In the genomic region with DNA sequence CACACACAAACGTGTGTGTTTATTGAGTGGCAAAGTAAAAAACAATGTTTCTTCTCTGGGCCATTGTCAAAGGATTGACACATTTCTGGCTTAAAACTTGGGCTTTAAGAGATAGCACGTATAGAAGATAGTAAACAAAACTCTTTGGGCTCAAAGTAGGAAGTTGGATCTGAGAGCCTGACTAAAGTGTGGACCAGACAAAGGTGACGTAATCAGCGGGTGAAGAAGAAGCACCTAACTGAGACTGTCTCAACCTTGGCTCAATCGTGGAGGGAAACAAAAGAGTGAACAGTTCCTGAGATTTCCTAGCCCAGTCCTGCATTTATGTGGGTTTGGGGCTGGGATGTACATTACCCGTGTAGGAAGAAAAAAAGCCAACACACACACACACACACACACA, we compare ENCODE assay signal across 19 cellular contexts. TPM values are rescaled to one million over a fixed set of nuclear protein-coding genes. Genes with fewer than 3 reads are reported as not detected.
A peak's percentile ranks its signal among the peaks of the same experiment; 100 is the strongest.
DNase-seq lines count a peak whose midpoint lies in the region; ATAC-seq, FAIRE-seq and TF ChIP-seq lines count a peak whose summit lies in the region.
"Had no signal": no experiment of that assay in that cellular context is flagged by ENCODE, and none has a peak within 500 bp of the region (broad histone marks: within the 10 kb centered on the region; RNA-seq: fewer than 3 reads in every experiment).

No MANE protein-coding gene starts in this region.

- H2BK5ac ChIP-seq in IMR-90 (ENCODE audit: low read depth, low read length, poor library complexity, severe bottlenecking): no peak overlapping the region

- H2AFZ ChIP-seq in IMR-90 (replicated peaks; ENCODE audit: low read length, poor library complexity) (no peak overlapping the region), OCI-LY3 (ENCODE audit: low read depth, low read length) (peak overlapping the region; percentile 78)
- H2AFZ ChIP-seq: GM23248 had no signal

- H3K9ac ChIP-seq in IMR-90 (ENCODE audit: low read depth, low read length) (no peak overlapping the region), OCI-LY3 (ENCODE audit: low read length) (peak overlapping the region; percentile 24; the same call in 1 of the 2 replicates)
- H3K9ac ChIP-seq: GM23248 had no signal

- H3K4me2 ChIP-seq in A549 (no peak overlapping the region), IMR-90 (ENCODE audit: low read depth, low read length) (no peak overlapping the region), OCI-LY3 (ENCODE audit: low read length) (peak overlapping the region; percentile 65)

- BruUV-seq in IMR-90 (replicated peaks; lab: Mats Ljungman, UMichigan): no TSS peak

- no peak overlapping the region for H3K14ac ChIP-seq in IMR-90 (replicated peaks; ENCODE audit: low read depth, low read length)

- TF ChIP-seq RAD21 in A549 (conservative IDR thresholded peaks at IDR 0.05 in 1 of 2, IDR thresholded peaks at IDR 0.05 in 1 of 2) (no peak), IMR-90 (IDR thresholded peaks at IDR 0.05; ENCODE audit: low read length) (no peak)

- no peaks in the 10 kb centered on the region for H3K79me2 ChIP-seq in OCI-LY3 (ENCODE audit: low read length)

- dilution Hi-C loops in IMR-90 (cut with HindIII; ENCODE audit: low sequenced_read_pairs, unreplicated experiment): no loop called here

- no peak overlapping the region for H2BK20ac ChIP-seq in IMR-90 (ENCODE audit: low read depth, low read length)

- intact Hi-C loops in IMR-90 (cut with micrococcal nuclease): loop anchor here (10.0 kb wide), 1 partner anchor 86 kb away; no protein-coding TSS in a partner anchor

- CTCF ChIA-PET in A549 (lab: Yijun Ruan, JAX) (no interaction called here), IMR-90 (lab: Yijun Ruan, JAX) (no interaction called here)

- H3K56ac ChIP-seq in IMR-90 (ENCODE audit: extremely low read depth, insufficient read depth, low read length): no peak overlapping the region

- no peaks in the 10 kb centered on the region for H4K20me1 ChIP-seq in IMR-90 (ENCODE audit: insufficient read depth, low read length)
- no peaks in the 10 kb centered on the region for H4K20me1 ChIP-seq in OCI-LY3 (ENCODE audit: insufficient read depth, low read length)

- H3K27ac ChIP-seq in A549 (no peak overlapping the region), IMR-90 (ENCODE audit: insufficient read depth, low read length) (no peak overlapping the region), OCI-LY3 (ENCODE audit: low read length) (peak overlapping the region; percentile 36)
- H3K27ac ChIP-seq: C4-2B, GM23248 had no signal

- H3K4me3 ChIP-seq in A549 (no peak overlapping the region), IMR-90 (ENCODE audit: insufficient read depth, low read depth, low read length) (no peak overlapping the region), OCI-LY3 (ENCODE audit: low read length) (peak overlapping the region; percentile 56)
- H3K4me3 ChIP-seq: GM23248 had no signal

- TF ChIP-seq POLR2A in A549 (IDR thresholded peaks at IDR 0.05; ENCODE audit: low read length): no peak
- TF ChIP-seq POLR2A in IMR-90 (IDR thresholded peaks at IDR 0.05; ENCODE audit: low read depth, low read length): no peak

- H2BK15ac ChIP-seq in IMR-90 (ENCODE audit: low read depth, low read length): no peak overlapping the region

- TF ChIP-seq CTCF in A549 (IDR thresholded peaks at IDR 0.05) (no peak), IMR-90 (conservative IDR thresholded peaks at IDR 0.05; ENCODE audit: low read depth, low read length) (no peak), OCI-LY3 (IDR thresholded peaks at IDR 0.05; ENCODE audit: low read depth, low read length) (no peak)

- H3K23ac ChIP-seq in IMR-90 (ENCODE audit: low read depth, low read length): no peak overlapping the region

- no peak for DNase-seq in A549 (ENCODE audit: low read depth in 1 of 2, low spot score in 1 of 2)
- no peak for DNase-seq in IMR-90
- DNase-seq in medulla oblongata (ENCODE audit: extremely low spot score): peak; percentile 8
- DNase-seq in SKM-1 treated with dmso at 0.1 percent for 144 hours (lab: John Stamatoyannopoulos, UW; ENCODE audit: unreplicated experiment): no peak
- DNase-seq: BE2C; Caco-2; CD8-positive, alpha-beta memory T cell; DND-41; GDM1; GM23248 had no signal

- H4K8ac ChIP-seq in IMR-90 (ENCODE audit: low read depth in 2 of 2, low read length in 2 of 2): no peak overlapping the region

- POLR2A ChIA-PET in A549 (lab: Yijun Ruan, JAX) (no interaction called here), IMR-90 (lab: Charles Lee; ENCODE audit: unreplicated experiment) (no interaction called here)

- H3K79me1 ChIP-seq in IMR-90 (ENCODE audit: low read depth in 1 of 2, low read length in 2 of 2): no peaks in the 10 kb centered on the region

- H3K4me1 ChIP-seq in A549 (no peaks in the 10 kb centered on the region), IMR-90 (ENCODE audit: control insufficient read depth, insufficient read depth, low read length) (no peaks in the 10 kb centered on the region), OCI-LY3 (ENCODE audit: low read length) (peaks cover 17% of the 10 kb centered on the region)
- H3K4me1 ChIP-seq: BE2C, Caco-2 had no signal

- in situ Hi-C loops in IMR-90 (cut with MboI; ENCODE audit: low sequenced_read_pairs): no loop called here

- ATAC-seq in A549 (no peak), IMR-90 (ENCODE audit: low read depth) (no peak), HG03097 (IDR thresholded peaks at IDR 0.05; ENCODE audit: low FRiP score, unreplicated experiment) (no peak), HG02981 (IDR thresholded peaks at IDR 0.05; ENCODE audit: unreplicated experiment) (no peak)
- ATAC-seq: HCT116 had no signal

- TF ChIP-seq EP300 in A549 (IDR thresholded peaks at IDR 0.05): no peak

- no peak overlapping the region for H4K5ac ChIP-seq in IMR-90 (ENCODE audit: low read depth, low read length)

- H3K36me3 ChIP-seq in IMR-90 (ENCODE audit: control insufficient read depth, insufficient read depth, low read length): no peaks in the 10 kb centered on the region
- no peaks in the 10 kb centered on the region for H3K36me3 ChIP-seq in OCI-LY3 (replicated peaks; ENCODE audit: low read depth, low read length)
- H3K36me3 ChIP-seq: BE2C had no signal

- peak; percentile 85 for FAIRE-seq in A549 (lab: Jason Lieb, UNC)
- FAIRE-seq: GM12892, H54 had no signal

- no peak overlapping the region for H4K91ac ChIP-seq in IMR-90 (ENCODE audit: insufficient read depth, low read depth, low read length)

- H3K9me1 ChIP-seq in IMR-90 (ENCODE audit: insufficient read depth, low read length): no peaks in the 10 kb centered on the region

- no peak overlapping the region for H3K4ac ChIP-seq in IMR-90 (ENCODE audit: low read depth, low read length)

- H3K9me3 ChIP-seq in A549 (no peaks in the 10 kb centered on the region), IMR-90 (ENCODE audit: control insufficient read depth, insufficient read depth, low read length) (no peaks in the 10 kb centered on the region), OCI-LY3 (ENCODE audit: insufficient read depth, low read length) (no peaks in the 10 kb centered on the region)
- H3K9me3 ChIP-seq: BE2C, Caco-2 had no signal

- peaks cover 2% of the 10 kb centered on the region for H3K27me3 ChIP-seq in IMR-90 (ENCODE audit: control insufficient read depth, insufficient read depth, low read length)
- H3K27me3 ChIP-seq in OCI-LY3 (ENCODE audit: low read depth, low read length): no peaks in the 10 kb centered on the region
- H3K27me3 ChIP-seq: BE2C had no signal

- no peak overlapping the region for H2AK5ac ChIP-seq in IMR-90 (ENCODE audit: low read depth, low read length)

- no peak overlapping the region for H2BK120ac ChIP-seq in IMR-90 (ENCODE audit: low read depth, low read length)

- WGBS in A549 (ENCODE audit: missing lambda C conversion rate): 20% methylated on average over 6 of the region's 6 CpGs
- WGBS in IMR-90 (ENCODE audit: extremely low coverage in 2 of 2, insufficient read length in 1 of 2), 2 experiments: 86% methylated on average over 2 of the region's 6 CpGs; no CpG with 5 or more reads in 1 of the 2 experiments

- H3K18ac ChIP-seq in IMR-90 (ENCODE audit: low read depth, low read length): no peak overlapping the region

- no peak overlapping the region for H2AK9ac ChIP-seq in IMR-90 (replicated peaks; ENCODE audit: low read depth, low read length, poor library complexity)

RNA-seq across cellular contexts. Expression of a gene that starts 13.7 kb away (rescaled TPM):
- polyA plus RNA-seq in A549 (2011; rRNA removed): 0.28 and 0.29 TPM in 2 replicates
- polyA plus RNA-seq in A549 (2012; cell fraction: cytosol; rRNA removed): 0.12 and 0.14 TPM in 2 replicates
- polyA plus RNA-seq in A549 (2012; cell fraction: nucleus; rRNA removed): 0.20 TPM in 2 replicates
- 0.04 to 0.13 TPM (median 0.11 TPM) in 3 replicates for polyA plus RNA-seq in A549 (2017; fragmentation: RNase III; extraction: RNeasy Plus Mini Kit Qiagen cat#74134 plus additional on column Dnase treatment)
- 0.34 TPM in 1 of 2 replicates, not detected in the other for polyA minus RNA-seq in A549 (2011; rRNA and poly(A)+ RNA removed)
- under 0.01 TPM in 1 of 2 replicates, not detected in the other for total RNA-seq in IMR-90 (2012; rRNA removed)
- 0.10 and 0.15 TPM in 2 replicates for polyA plus RNA-seq in IMR-90 (2012; rRNA removed)
- polyA plus RNA-seq in IMR-90 (2012; cell fraction: cytosol; rRNA removed): 0.03 and 0.10 TPM in 2 replicates
- polyA plus RNA-seq in IMR-90 (2012; cell fraction: nucleus; rRNA removed; ENCODE audit: low replicate concordance): 0.24 and 0.28 TPM in 2 replicates
- total RNA-seq: A172, Caco-2, GM23248 had no signal
- polyA plus RNA-seq: CD8-positive, alpha-beta memory T cell; GM23248 had no signal

RNA-seq across cellular contexts. Expression of a gene that starts 19.8 kb away (rescaled TPM):
- polyA plus RNA-seq in A549 (2011; rRNA removed): 37.3 and 37.8 TPM in 2 replicates
- 48.4 and 59.5 TPM in 2 replicates for polyA plus RNA-seq in A549 (2012; cell fraction: cytosol; rRNA removed)
- polyA plus RNA-seq in A549 (2012; cell fraction: nucleus; rRNA removed): 50.2 and 52.3 TPM in 2 replicates
- polyA plus RNA-seq in A549 (2017; fragmentation: RNase III; extraction: RNeasy Plus Mini Kit Qiagen cat#74134 plus additional on column Dnase treatment): 27.8 to 29.1 TPM (median 28.0 TPM) in 3 replicates
- polyA minus RNA-seq in A549 (2011; rRNA and poly(A)+ RNA removed): 40.0 and 46.0 TPM in 2 replicates
- total RNA-seq in IMR-90 (2012; rRNA removed): 3.4 and 4.2 TPM in 2 replicates
- 16.5 and 19.1 TPM in 2 replicates for polyA plus RNA-seq in IMR-90 (2012; rRNA removed)
- polyA plus RNA-seq in IMR-90 (2012; cell fraction: cytosol; rRNA removed): 16.9 and 22.0 TPM in 2 replicates
- polyA plus RNA-seq in IMR-90 (2012; cell fraction: nucleus; rRNA removed; ENCODE audit: low replicate concordance): 12.2 and 17.1 TPM in 2 replicates

RNA-seq across cellular contexts. Expression of a gene that starts 50.4 kb away (rescaled TPM):
- not detected in 2 replicates for polyA plus RNA-seq in A549 (2011; rRNA removed)
- polyA plus RNA-seq in A549 (2012; cell fraction: cytosol; rRNA removed): not detected in 2 replicates
- not detected in 2 replicates for polyA plus RNA-seq in A549 (2012; cell fraction: nucleus; rRNA removed)
- not detected in 3 replicates for polyA plus RNA-seq in A549 (2017; fragmentation: RNase III; extraction: RNeasy Plus Mini Kit Qiagen cat#74134 plus additional on column Dnase treatment)
- not detected in 2 replicates for polyA minus RNA-seq in A549 (2011; rRNA and poly(A)+ RNA removed)
- not detected in 2 replicates for total RNA-seq in IMR-90 (2012; rRNA removed)
- not detected in 2 replicates for polyA plus RNA-seq in IMR-90 (2012; rRNA removed)
- polyA plus RNA-seq in IMR-90 (2012; cell fraction: cytosol; rRNA removed): not detected in 2 replicates
- not detected in 2 replicates for polyA plus RNA-seq in IMR-90 (2012; cell fraction: nucleus; rRNA removed; ENCODE audit: low replicate concordance)
- total RNA-seq: A172; Caco-2; CD8-positive, alpha-beta memory T cell; GM23248; HT1080 had no signal
- polyA plus RNA-seq: CD8-positive, alpha-beta memory T cell; GM23248 had no signal

RNA-seq across cellular contexts. Expression of a gene that starts 59.7 kb away (rescaled TPM):
- polyA plus RNA-seq in A549 (2011; rRNA removed) (1.4 and 1.7 TPM in 2 replicates), A549 (2017; fragmentation: RNase III; extraction: RNeasy Plus Mini Kit Qiagen cat#74134 plus additional on column Dnase treatment) (1.1 to 1.4 TPM (median 1.3 TPM) in 3 replicates), IMR-90 (2012; rRNA removed) (46.3 and 54.2 TPM in 2 replicates)
- polyA plus RNA-seq in A549 (2012; cell fraction: cytosol; rRNA removed): 0.41 and 0.53 TPM in 2 replicates
- polyA plus RNA-seq in A549 (2012; cell fraction: nucleus; rRNA removed): 2.3 and 2.7 TPM in 2 replicates
- polyA minus RNA-seq in A549 (2011; rRNA and poly(A)+ RNA removed): 1.4 and 2.5 TPM in 2 replicates
- total RNA-seq in IMR-90 (2012; rRNA removed): 25.8 and 35.1 TPM in 2 replicates
- 27.5 and 29.9 TPM in 2 replicates for polyA plus RNA-seq in IMR-90 (2012; cell fraction: cytosol; rRNA removed)
- 238 and 339 TPM in 2 replicates for polyA plus RNA-seq in IMR-90 (2012; cell fraction: nucleus; rRNA removed; ENCODE audit: low replicate concordance)
- total RNA-seq: Caco-2 had no signal
